In genomic region chr12:52904509-52905300, GRCh38 we compare ENCODE assay signal across 8 cellular contexts. TPM values are rescaled to one million over a fixed set of nuclear protein-coding genes. Genes with fewer than 3 reads are reported as not detected.
DNase-seq lines count a peak whose midpoint lies in the region; ATAC-seq and TF ChIP-seq lines count a peak whose summit lies in the region.
"Not testable (repeated sequence)": the region's sequence is repeated elsewhere in the genome, so short reads cannot be mapped to it uniquely, and the experiment has no call there.

Gene KRT8, minus strand, starts transcription at chr12:52905076. Its CDS starts 95 bp downstream, at chr12:52904981.

- TF ChIP-seq POLR2A in esophagus squamous epithelium (IDR thresholded peaks at IDR 0.05): peak in 2 of 4 donors; percentile 41 to 65

- H3K27me3 ChIP-seq in GM23338 (ENCODE audit: insufficient read depth); SJCRH30; ascending aorta; esophagus squamous epithelium; left lung: not testable (repeated sequence)
- H3K27me3 ChIP-seq in psoas muscle (ENCODE audit: insufficient read depth in 3 of 3, low read length in 2 of 3): peaks cover 0 to 21% (median 12%) of the 10 kb centered on the region in 3 donors

- peak within 1 kb of the TSS; percentile 100 for H3K4me3 ChIP-seq in GM23338
- H3K4me3 ChIP-seq in SJCRH30: peak within 1 kb of the TSS; percentile 45
- H3K4me3 ChIP-seq in ascending aorta: peak within 1 kb of the TSS; percentile 71 to 73
- H3K4me3 ChIP-seq in esophagus squamous epithelium: peak within 1 kb of the TSS; percentile 39 to 68 (median 51)
- H3K4me3 ChIP-seq in left lung: peak within 1 kb of the TSS; percentile 37 to 47
- peak within 1 kb of the TSS; percentile 28 for H3K4me3 ChIP-seq in psoas muscle

- H3K4me1 ChIP-seq in GM23338 (ENCODE audit: insufficient read depth) (peaks cover 51% of the 10 kb centered on the region), esophagus squamous epithelium (peaks cover 31 to 64% (median 39%) of the 10 kb centered on the region in 3 donors), left lung (peaks cover 10 to 28% of the 10 kb centered on the region in 2 donors)
- not testable (repeated sequence) for H3K4me1 ChIP-seq in SJCRH30, ascending aorta, psoas muscle

- ATAC-seq in GM23338: peak; percentile 68
- ATAC-seq in left lung: peak; percentile 81
- not testable (repeated sequence) for ATAC-seq in psoas muscle

- peak within 1 kb of the TSS; percentile 87; the same call in 1 of the 2 replicates for H3K27ac ChIP-seq in GM23338 (ENCODE audit: low read depth)
- peak within 1 kb of the TSS; percentile 72 for H3K27ac ChIP-seq in SJCRH30
- peak within 1 kb of the TSS; percentile 68 to 83 for H3K27ac ChIP-seq in ascending aorta
- H3K27ac ChIP-seq in esophagus squamous epithelium: peak within 1 kb of the TSS; percentile 46 to 71 (median 67)
- peak within 1 kb of the TSS; percentile 61 to 72 for H3K27ac ChIP-seq in left lung
- not testable (repeated sequence) for H3K27ac ChIP-seq in psoas muscle

- peaks cover 46% of the 10 kb centered on the region for H3K4me1 Mint-ChIP-seq in GM23338

- H3K4me3 Mint-ChIP-seq in GM23338: peak within 1 kb of the TSS; percentile 93

- peak within 1 kb of the TSS; percentile 97 for H3K4me2 ChIP-seq in GM23338

- peaks cover 18% of the 10 kb centered on the region for H4K20me1 ChIP-seq in GM23338 (replicated peaks; ENCODE audit: insufficient read depth)

- H3K9me2 ChIP-seq in GM23338 (ENCODE audit: insufficient read depth): not testable (repeated sequence)

- DNase-seq in 8988T (peak; percentile 97), GM23338 (ENCODE audit: low spot score) (peak; percentile 94), NCI-H187 treated with DMSO at 0.1 percent for 48 hours (lab: John Stamatoyannopoulos, UW) (peak; percentile 92), ascending aorta (ENCODE audit: low spot score in 2 of 2) (peak in 1 of 2 donors; percentile 79), left lung (peak; percentile 84 to 89)
- DNase-seq in SJCRH30; esophagus squamous epithelium (lab: John Stamatoyannopoulos, UW); psoas muscle: not testable (repeated sequence)

- peaks cover 27% of the 10 kb centered on the region for H3K27me3 Mint-ChIP-seq in GM23338 (ENCODE audit: insufficient read depth, low read depth, poor library complexity)

- not testable (repeated sequence) for H3K9me3 Mint-ChIP-seq in GM23338

- H3F3A ChIP-seq in GM23338 (replicated peaks; ENCODE audit: low read depth): not testable (repeated sequence)

- H3K36me3 ChIP-seq in GM23338 (ENCODE audit: insufficient read depth): peaks cover 18% of the 10 kb centered on the region
- not testable (repeated sequence) for H3K36me3 ChIP-seq in SJCRH30; psoas muscle (ENCODE audit: insufficient read depth in 1 of 2, low read depth in 1 of 2)
- peaks cover 0 to 22% of the 10 kb centered on the region in 2 donors for H3K36me3 ChIP-seq in ascending aorta
- H3K36me3 ChIP-seq in esophagus squamous epithelium: peaks cover 0 to 22% (median 0%) of the 10 kb centered on the region in 3 donors
- peaks cover 0 to 13% of the 10 kb centered on the region in 2 donors for H3K36me3 ChIP-seq in left lung

- 19 to 42% methylated on average over 7 to 9 of the region's 33 CpGs for WGBS in esophagus squamous epithelium, 2 donors
- 82 to 88% (median 87%) methylated on average over 31 to 33 of the region's 33 CpGs for WGBS in psoas muscle, 3 donors

- peak within 1 kb of the TSS; percentile 96 for H3K27ac Mint-ChIP-seq in GM23338

- peak; percentile 66 to 76 for TF ChIP-seq CTCF in GM23338 (conservative IDR thresholded peaks at IDR 0.05; ENCODE audit: low read depth in 2 of 2)
- TF ChIP-seq CTCF in ascending aorta (IDR thresholded peaks at IDR 0.05): peak in 2 of 3 experiments; percentile 12 to 28
- peak in 3 of 6 experiments; percentile 16 to 60 (median 37) for TF ChIP-seq CTCF in esophagus squamous epithelium (IDR thresholded peaks at IDR 0.05)
- peak in 1 of 2 donors; percentile 18 for TF ChIP-seq CTCF in left lung (IDR thresholded peaks at IDR 0.05)
- not testable (repeated sequence) for TF ChIP-seq CTCF in psoas muscle (IDR thresholded peaks at IDR 0.05)

- H2AFZ ChIP-seq in GM23338: 0 out of 2 replicates have a peak within 1 kb of the TSS, but pooled peaks have one; percentile 84

- H3K36me3 Mint-ChIP-seq in GM23338 (ENCODE audit: low read depth): peaks cover 32% of the 10 kb centered on the region

- H3K9me3 ChIP-seq in SJCRH30 (replicated peaks); ascending aorta; esophagus squamous epithelium; left lung; psoas muscle: not testable (repeated sequence)

- H3K79me2 ChIP-seq in GM23338 (replicated peaks; ENCODE audit: insufficient read depth): peaks cover 25% of the 10 kb centered on the region

- intact Hi-C loops in ascending aorta (cut with DNase I): loop anchor here (2.0 to 5.0 kb wide), 2 partner anchors 22 to 78 kb away; no protein-coding TSS in a partner anchor
- intact Hi-C loops in esophagus squamous epithelium (cut with DNase I); left lung (cut with DNase I); psoas muscle (cut with DNase I): not testable (repeated sequence)

TF ChIP-seq in GM23338, 12 proteins besides CTCF, POLR2A, EP300 and RAD21 (continues in another document):
- TF ChIP-seq ZNF462 (CRISPR knock-in tag; IDR thresholded peaks at IDR 0.05) (0 out of 2 replicates have a peak, but pooled peaks have one; percentile 11), POLR2AphosphoS5 (IDR thresholded peaks at IDR 0.05; ENCODE audit: low read depth) (peak; percentile 96)

RNA-seq across cellular contexts. Expression of gene KRT8, which starts in this region (rescaled TPM):
- total RNA-seq in GM23338 (2014; rRNA removed; shearing (Covaris generic)): 250 and 264 TPM in 2 replicates
- polyA plus RNA-seq in GM23338 (2016; fragmentation: Nextera tagmentation; extraction: Ambion mirVana) (322 and 338 TPM in 2 replicates), psoas muscle (1 to 10 TPM in 2 of 3 donors, under 1 TPM in 1; 0.59 to 1.2 (median 1.2) TPM)
- 1.7 and 2.4 TPM in 2 replicates for total RNA-seq in SJCRH30 (2014; rRNA removed; shearing (Covaris generic))
- total RNA-seq in ascending aorta (54.3 TPM), esophagus squamous epithelium (10 to 100 TPM; 27.2 to 50.2 (median 38.2) TPM), left lung (1,000 to 10,000 TPM in 1 of 2 donors, 100 to 1,000 TPM in 1; 583 to 1,126 TPM), psoas muscle (1 to 10 TPM in 1 of 4 donors, under 1 TPM in 3; 0.54 to 1.3 (median 0.75) TPM)

Comparison
In these comparisons a context has a peak if more than half of its experiments do, and no peak if none do; other contexts are left out.
1. RNA of gene KRT8 (polyA plus RNA-seq): 322 to 338 TPM in GM23338; 0.59 to 1.2 TPM in psoas muscle; every median in the first group is over 100 times any median in the second.
2. H3K4me3 ChIP-seq: peak in every context shown above with its lines; median percentile 100 in GM23338; 72 in ascending aorta; 51 in esophagus squamous epithelium; 45 in SJCRH30; 42 in left lung; 28 in psoas muscle.